14 cellular contexts compared by ENCODE assay signal in genomic region chr7:157444843-157445135, GRCh38.
DNase-seq lines count a peak whose midpoint lies in the region; ATAC-seq and TF ChIP-seq lines count a peak whose summit lies in the region.
"Had no signal": no experiment of that assay in that cellular context is flagged by ENCODE, and none has a peak within 500 bp of the region (broad histone marks: within the 10 kb centered on the region; RNA-seq: fewer than 3 reads in every experiment).

No MANE protein-coding gene starts in this region.

- no peak overlapping the region for H3K27ac ChIP-seq in BLaER1
- H3K27ac ChIP-seq in RWPE2 (ENCODE audit: poor library complexity, severe bottlenecking): no peak overlapping the region

- no peaks in the 10 kb centered on the region for H4K20me1 ChIP-seq in BLaER1

- peaks cover 24% of the 10 kb centered on the region for H3K4me1 ChIP-seq in BLaER1
- no peaks in the 10 kb centered on the region for H3K4me1 ChIP-seq in RWPE2 (ENCODE audit: insufficient read depth, poor library complexity, severe bottlenecking)
- H3K4me1 ChIP-seq: Caco-2 had no signal

- no peaks in the 10 kb centered on the region for H3K36me3 ChIP-seq in BLaER1
- H3K36me3 ChIP-seq in RWPE2 (ENCODE audit: low read depth): no peaks in the 10 kb centered on the region
- no peaks in the 10 kb centered on the region for H3K36me3 ChIP-seq in MG63

- DNase-seq in RWPE2 (ENCODE audit: low spot score) (peak; percentile 27), left lobe of liver (ENCODE audit: low spot score) (peak; percentile 26), sciatic nerve (ENCODE audit: low spot score) (peak; percentile 22), midbrain (lab: John Stamatoyannopoulos, UW) (no peak), MG63 (no peak)
- DNase-seq: Caco-2, DND-41, GDM1, HCEC 1CT, HFFc6 had no signal

- H3K4me3 ChIP-seq in BLaER1 (no peak overlapping the region), RWPE2 (ENCODE audit: severe bottlenecking) (no peak overlapping the region), MG63 (no peak overlapping the region)

- intact Hi-C loops in sciatic nerve (cut with DNase I): no loop called here

- H3K9ac ChIP-seq in BLaER1: no peak overlapping the region

- H3K4me2 ChIP-seq in BLaER1: peak overlapping the region; percentile 39; the same call in 1 of the 2 replicates

- TF ChIP-seq CTCF in RWPE2 (IDR thresholded peaks at IDR 0.05; ENCODE audit: poor library complexity, severe bottlenecking): no peak

- ATAC-seq in RWPE2 (ENCODE audit: low read depth) (no peak), left lobe of liver (no peak), sciatic nerve (no peak), GM19023 (IDR thresholded peaks at IDR 0.05; ENCODE audit: unreplicated experiment) (no peak)
- ATAC-seq: CD8-positive, alpha-beta T cell; HepG2 had no signal

- H3K27me3 ChIP-seq in BLaER1 (no peaks in the 10 kb centered on the region), RWPE2 (ENCODE audit: insufficient read depth, poor library complexity, severe bottlenecking) (no peaks in the 10 kb centered on the region), MG63 (no peaks in the 10 kb centered on the region)

- H3K9me3 ChIP-seq in BLaER1 (peaks cover 6% of the 10 kb centered on the region; the same call in 1 of the 2 replicates), RWPE2 (ENCODE audit: severe bottlenecking) (peaks cover 3% of the 10 kb centered on the region), MG63 (no peaks in the 10 kb centered on the region; the same call in 1 of the 2 replicates)

Comparison
In these comparisons a context has a peak if more than half of its experiments do, and no peak if none do; other contexts are left out.
1. DNase-seq: peak in RWPE2 (single experiment), left lobe of liver (single experiment) and sciatic nerve (single experiment); none in midbrain (single experiment) and MG63 (single experiment).